In the genomic region with DNA sequence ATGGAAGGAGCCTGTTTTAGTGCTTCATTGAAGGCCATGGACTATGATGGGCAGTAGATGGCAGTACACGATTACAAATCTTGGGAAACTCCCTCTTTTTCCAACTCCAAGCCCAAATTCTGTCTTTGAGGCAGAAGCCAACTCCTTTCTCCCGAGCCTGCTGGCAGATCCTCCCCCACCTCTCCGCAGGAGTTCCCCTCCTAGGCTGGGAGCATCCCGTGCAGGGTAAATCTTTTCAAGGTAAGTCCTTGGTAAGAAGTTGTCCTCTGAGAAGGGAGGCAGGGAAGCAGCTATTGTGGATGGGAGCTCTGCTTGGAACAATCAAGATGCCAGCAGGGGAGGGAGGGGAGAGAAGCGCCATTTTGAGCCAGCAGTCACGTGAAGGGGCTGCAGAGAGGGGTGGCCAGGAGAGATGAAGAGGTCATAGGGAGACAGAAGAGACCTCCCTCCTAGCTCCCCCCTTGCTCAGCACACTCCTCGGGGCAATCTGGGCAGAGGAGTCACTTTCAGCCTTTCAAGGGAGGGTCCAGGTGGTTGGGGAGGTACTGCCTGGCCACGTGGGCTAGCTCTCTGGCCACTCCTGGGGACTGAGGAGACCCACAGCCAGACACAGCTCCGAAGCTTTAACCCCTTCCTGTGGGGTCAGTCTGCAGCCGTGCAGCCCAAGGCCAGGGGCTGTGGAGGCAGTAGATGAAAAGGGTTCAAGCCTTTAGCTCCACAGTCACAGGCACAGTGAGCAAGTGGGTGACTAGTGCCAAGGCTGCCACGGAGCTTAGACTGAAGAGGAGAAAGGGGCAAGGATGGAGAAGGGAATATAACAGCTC, we compare ENCODE assay signal across 8 cellular contexts. TPM values are rescaled to one million over a fixed set of nuclear protein-coding genes. Genes with fewer than 3 reads are reported as not detected.
DNase-seq lines count a peak whose midpoint lies in the region; ATAC-seq, FAIRE-seq and TF ChIP-seq lines count a peak whose summit lies in the region.

No MANE protein-coding gene starts in this region.

- CTCF ChIA-PET in endothelial cell of umbilical vein (lab: Charles Lee): interaction anchor here (0.6 to 4.9 kb wide), 42 partner anchors 9 to 785 kb away, joined by 3 to 150 read pairs (median 4); partner anchors contain the start of gene CC2D2A

- H4K20me1 ChIP-seq in endothelial cell of umbilical vein (replicated peaks; ENCODE audit: control insufficient read depth, extremely low read depth, insufficient read depth, low read length): no peaks in the 10 kb centered on the region

- peak overlapping the region; percentile 66 for H3K27ac ChIP-seq in endothelial cell of umbilical vein (ENCODE audit: insufficient read depth, low read depth, low read length)
- H3K27ac ChIP-seq in lower lobe of right lung: peak overlapping the region; percentile 61
- H3K27ac ChIP-seq in transverse colon: peak overlapping the region; percentile 57 to 83 (median 82)

- intact Hi-C loops in endothelial cell of umbilical vein (cut with micrococcal nuclease) (loop anchor here (1.0 to 10.0 kb wide), 8 partner anchors 171 to 786 kb away; no protein-coding TSS in a partner anchor), lower lobe of right lung (cut with DNase I) (no loop called here), transverse colon (cut with DNase I; ENCODE audit: low total_unique reads) (loop anchor here (5.0 kb wide), 1 partner anchor 173 kb away; no protein-coding TSS in a partner anchor)

- H3K79me2 ChIP-seq in endothelial cell of umbilical vein (ENCODE audit: control insufficient read depth, insufficient read depth, low read length): no peaks in the 10 kb centered on the region

- H3K36me3 ChIP-seq in MG63: no peaks in the 10 kb centered on the region
- H3K36me3 ChIP-seq in endothelial cell of umbilical vein (ENCODE audit: control insufficient read depth in 2 of 2, extremely low read depth in 1 of 2, insufficient read depth in 2 of 2, low read length in 2 of 2): no peaks in the 10 kb centered on the region
- H3K36me3 ChIP-seq in lower lobe of right lung: peaks cover 21% of the 10 kb centered on the region
- H3K36me3 ChIP-seq in transverse colon: no peaks in the 10 kb centered on the region

- H3K4me1 ChIP-seq in endothelial cell of umbilical vein (ENCODE audit: control insufficient read depth, extremely low read depth, insufficient read depth, low read length) (peaks cover 10% of the 10 kb centered on the region), lower lobe of right lung (no peaks in the 10 kb centered on the region), transverse colon (peaks cover 0 to 8% (median 6%) of the 10 kb centered on the region in 4 donors)

- peak overlapping the region; percentile 47 for H3K4me3 ChIP-seq in MG63
- H3K4me3 ChIP-seq in endothelial cell of umbilical vein (replicated peaks in 1 of 3; ENCODE audit: insufficient read depth in 1 of 3, low read depth in 1 of 3, low read length in 3 of 3): peak overlapping the region; percentile 24 to 81 (median 44)
- peak overlapping the region; percentile 50 for H3K4me3 ChIP-seq in lower lobe of right lung
- H3K4me3 ChIP-seq in transverse colon: peak overlapping the region in 3 of 4 donors; percentile 17 to 35 (median 21)

- H2AFZ ChIP-seq in endothelial cell of umbilical vein (ENCODE audit: low read depth, low read length): peak overlapping the region; percentile 95

- no peaks in the 10 kb centered on the region for H3K9me1 ChIP-seq in endothelial cell of umbilical vein (replicated peaks; ENCODE audit: control insufficient read depth, extremely low read depth, insufficient read depth, low read length)

- no TSS peak for BruUV-seq in endothelial cell of umbilical vein (replicated peaks; lab: Mats Ljungman, UMichigan)

- TF ChIP-seq EP300 in transverse colon (IDR thresholded peaks at IDR 0.05; ENCODE audit: low read depth): no peak

- in situ Hi-C loops in transverse colon (cut with MboI; ENCODE audit: low pct_ligation_motif_present in 1 of 4, low pct_unique_long_range_greater_than_20kb in 1 of 4, low sequenced_read_pairs in 3 of 4): loop anchor here in 2 of 4 donors (25.0 kb wide), 2 partner anchors 483 to 508 kb away; partner anchors contain the start of gene FGFBP2 (in 1 of the 2)

- peak overlapping the region; percentile 83 for H3K4me2 ChIP-seq in endothelial cell of umbilical vein (ENCODE audit: insufficient read depth, low read length)

- peak; percentile 91 for FAIRE-seq in endothelial cell of umbilical vein (lab: Jason Lieb, UNC)

- TF ChIP-seq CTCF in GM12872 (IDR thresholded peaks at IDR 0.05; ENCODE audit: insufficient read depth, low read depth, low read length): peak; percentile 60
- peak; percentile 71 to 73 for TF ChIP-seq CTCF in endothelial cell of umbilical vein (IDR thresholded peaks at IDR 0.05; ENCODE audit: extremely low read depth in 1 of 2, insufficient read depth in 1 of 2, low read depth in 1 of 2, low read length in 2 of 2)
- TF ChIP-seq CTCF in lower lobe of right lung (IDR thresholded peaks at IDR 0.05): peak; percentile 65
- peak; percentile 40 to 58 (median 50) for TF ChIP-seq CTCF in transverse colon (IDR thresholded peaks at IDR 0.05)

- H3K9me3 ChIP-seq in MG63: no peaks in the 10 kb centered on the region
- H3K9me3 ChIP-seq in endothelial cell of umbilical vein (replicated peaks; ENCODE audit: control insufficient read depth, insufficient read depth, low read length): no peaks in the 10 kb centered on the region
- no peaks in the 10 kb centered on the region for H3K9me3 ChIP-seq in lower lobe of right lung
- no peaks in the 10 kb centered on the region for H3K9me3 ChIP-seq in transverse colon

- ATAC-seq in lower lobe of right lung (peak; percentile 90 to 95), GM19467 (IDR thresholded peaks at IDR 0.05; ENCODE audit: unreplicated experiment) (no peak), HG03097 (IDR thresholded peaks at IDR 0.05; ENCODE audit: low FRiP score, unreplicated experiment) (no peak)

- peak overlapping the region; percentile 87 for H3K9ac ChIP-seq in endothelial cell of umbilical vein (replicated peaks; ENCODE audit: extremely low read depth, insufficient read depth, low read length)

- dilution Hi-C loops in endothelial cell of umbilical vein (cut with MboI; ENCODE audit: extremely low pct_ligation_motif_present, low sequenced_read_pairs): no loop called here

- WGBS in transverse colon (ENCODE audit: low coverage in 1 of 2), 2 donors: 40 to 50% methylated on average over 2 to 11 of the region's 11 CpGs

- H3K27me3 ChIP-seq in MG63 (no peaks in the 10 kb centered on the region), endothelial cell of umbilical vein (ENCODE audit: control insufficient read depth in 2 of 2, insufficient read depth in 2 of 2, low read length in 2 of 2) (no peaks in the 10 kb centered on the region), lower lobe of right lung (ENCODE audit: low read depth) (no peaks in the 10 kb centered on the region), transverse colon (no peaks in the 10 kb centered on the region)

- POLR2A ChIA-PET in endothelial cell of umbilical vein (lab: Charles Lee): interaction anchor here (0.6 kb wide), 1 partner anchor 114 kb away, joined by 3 read pairs; no protein-coding TSS in a partner anchor

- DNase-seq in MG63: peak; percentile 39
- peak; percentile 17 to 57 for DNase-seq in SHP77 (lab: John Stamatoyannopoulos, UW)
- DNase-seq in endothelial cell of umbilical vein (ENCODE audit: low read depth, low spot score): peak; percentile 89
- DNase-seq in lower lobe of right lung: peak; percentile 43
- DNase-seq in transverse colon: no peak

- TF ChIP-seq POLR2A in endothelial cell of umbilical vein (IDR thresholded peaks at IDR 0.05; ENCODE audit: low read depth, low read length): no peak
- TF ChIP-seq POLR2A in transverse colon (IDR thresholded peaks at IDR 0.05): no peak

TF ChIP-seq in endothelial cell of umbilical vein, 7 proteins besides CTCF, POLR2A, EP300 and RAD21:
- no peak for TF ChIP-seq FOS (IDR thresholded peaks at IDR 0.05; ENCODE audit: borderline replicate concordance, insufficient read depth, low read length)
- TF ChIP-seq, protein P1, sequence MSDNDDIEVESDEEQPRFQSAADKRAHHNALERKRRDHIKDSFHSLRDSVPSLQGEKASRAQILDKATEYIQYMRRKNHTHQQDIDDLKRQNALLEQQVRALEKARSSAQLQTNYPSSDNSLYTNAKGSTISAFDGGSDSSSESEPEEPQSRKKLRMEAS (IDR thresholded peaks at IDR 0.05; ENCODE audit: insufficient read depth, insufficient read length): peak; percentile 44

RNA-seq across cellular contexts. Expression of gene CC2D2A, which starts 9.6 kb away (rescaled TPM):
- 1.2 and 1.8 TPM in 2 replicates for total RNA-seq in MG63 (2014; rRNA removed; shearing (Covaris generic); ENCODE audit: low replicate concordance)
- total RNA-seq in endothelial cell of umbilical vein: 13.2 and 22.4 TPM in 2 replicates
- 10.2 and 10.6 TPM in 2 replicates for polyA plus RNA-seq in endothelial cell of umbilical vein
- 16.4 and 17.5 TPM in 2 replicates for polyA plus RNA-seq in endothelial cell of umbilical vein (2011; cell fraction: cytosol; rRNA removed)
- 27.5 and 30.1 TPM in 2 replicates for polyA plus RNA-seq in endothelial cell of umbilical vein (2011; cell fraction: nucleus; rRNA removed)
- polyA plus RNA-seq in endothelial cell of umbilical vein (2012): 12.4 and 15.1 TPM in 2 replicates
- 14.3 and 36.2 TPM in 2 replicates for polyA minus RNA-seq in endothelial cell of umbilical vein
- 6.0 TPM for polyA minus RNA-seq in endothelial cell of umbilical vein (2011; cell fraction: cytosol; rRNA and poly(A)+ RNA removed)
- polyA minus RNA-seq in endothelial cell of umbilical vein (2011; cell fraction: nucleus; rRNA and poly(A)+ RNA removed): 28.2 and 29.0 TPM in 2 replicates
- total RNA-seq in lower lobe of right lung: 21.2 TPM
- total RNA-seq in transverse colon: 10 to 100 TPM in 2 of 4 donors, 1 to 10 TPM in 2; 5.6 to 36.7 (median 9.6) TPM

RNA-seq across cellular contexts. Expression of gene C1QTNF7, which starts 51.5 kb away (rescaled TPM):
- total RNA-seq in MG63 (2014; rRNA removed; shearing (Covaris generic); ENCODE audit: low replicate concordance): not detected in 2 replicates
- total RNA-seq in endothelial cell of umbilical vein (not detected in 2 replicates), lower lobe of right lung (10.7 TPM), transverse colon (1 to 10 TPM in 3 of 4 donors, not detected in 1; 3.7 to 8.4 (median 3.7) TPM)
- not detected in 2 replicates for polyA plus RNA-seq in endothelial cell of umbilical vein
- polyA plus RNA-seq in endothelial cell of umbilical vein (2011; cell fraction: cytosol; rRNA removed): not detected in 2 replicates
- not detected in 2 replicates for polyA plus RNA-seq in endothelial cell of umbilical vein (2011; cell fraction: nucleus; rRNA removed)
- polyA plus RNA-seq in endothelial cell of umbilical vein (2012): not detected in 2 replicates
- not detected in 2 replicates for polyA minus RNA-seq in endothelial cell of umbilical vein
- not detected for polyA minus RNA-seq in endothelial cell of umbilical vein (2011; cell fraction: cytosol; rRNA and poly(A)+ RNA removed)
- not detected in 2 replicates for polyA minus RNA-seq in endothelial cell of umbilical vein (2011; cell fraction: nucleus; rRNA and poly(A)+ RNA removed)

Comparison
In these comparisons a context has a peak if more than half of its experiments do, and no peak if none do; other contexts are left out.
1. ATAC-seq: peak in lower lobe of right lung (2 of 2); none in GM19467 (single experiment) and HG03097 (single experiment).
2. Peak in every context shown above with its lines, with median percentiles within 50 percentile points of each other: CTCF ChIP-seq, H3K4me3 ChIP-seq and H3K27ac ChIP-seq.